Comparison of ENCODE assay signal across 1 cellular context in genomic region chr6:79399499-79399898, GRCh38.
TF ChIP-seq lines count a peak whose summit lies in the region.

No MANE protein-coding gene starts in this region.

TF ChIP-seq in HepG2, 621 proteins besides CTCF, POLR2A, EP300 and RAD21 (continued from another document and continues in another):
- no peak for TF ChIP-seq HOMEZ (CRISPR knock-in tag; IDR thresholded peaks at IDR 0.05; ENCODE audit: low read depth)
- no peak for TF ChIP-seq ZNF143 (CRISPR knock-in tag; IDR thresholded peaks at IDR 0.05)
- TF ChIP-seq ZNF800 (CRISPR knock-in tag; IDR thresholded peaks at IDR 0.05): no peak
- no peak for TF ChIP-seq ZBTB8A (CRISPR knock-in tag; IDR thresholded peaks at IDR 0.05; ENCODE audit: borderline replicate concordance, low read depth)
- TF ChIP-seq ZBTB49 (CRISPR knock-in tag; IDR thresholded peaks at IDR 0.05; ENCODE audit: borderline replicate concordance): no peak
- no peak for TF ChIP-seq SRSF9 (IDR thresholded peaks at IDR 0.05; ENCODE audit: borderline replicate concordance, insufficient read depth, low read depth, low read length, poor library complexity, severe bottlenecking)
- no peak for TF ChIP-seq CAMTA2 (CRISPR knock-in tag; IDR thresholded peaks at IDR 0.05; ENCODE audit: borderline replicate concordance)
- no peak for TF ChIP-seq HES4 (CRISPR knock-in tag; IDR thresholded peaks at IDR 0.05; ENCODE audit: borderline replicate concordance)
- no peak for TF ChIP-seq YEATS4 (CRISPR knock-in tag; IDR thresholded peaks at IDR 0.05; ENCODE audit: borderline replicate concordance)
- peak; percentile 38; the same call in 1 of the 2 replicates for TF ChIP-seq RXRB (CRISPR knock-in tag; IDR thresholded peaks at IDR 0.05; ENCODE audit: borderline replicate concordance)
- TF ChIP-seq, protein P1, sequence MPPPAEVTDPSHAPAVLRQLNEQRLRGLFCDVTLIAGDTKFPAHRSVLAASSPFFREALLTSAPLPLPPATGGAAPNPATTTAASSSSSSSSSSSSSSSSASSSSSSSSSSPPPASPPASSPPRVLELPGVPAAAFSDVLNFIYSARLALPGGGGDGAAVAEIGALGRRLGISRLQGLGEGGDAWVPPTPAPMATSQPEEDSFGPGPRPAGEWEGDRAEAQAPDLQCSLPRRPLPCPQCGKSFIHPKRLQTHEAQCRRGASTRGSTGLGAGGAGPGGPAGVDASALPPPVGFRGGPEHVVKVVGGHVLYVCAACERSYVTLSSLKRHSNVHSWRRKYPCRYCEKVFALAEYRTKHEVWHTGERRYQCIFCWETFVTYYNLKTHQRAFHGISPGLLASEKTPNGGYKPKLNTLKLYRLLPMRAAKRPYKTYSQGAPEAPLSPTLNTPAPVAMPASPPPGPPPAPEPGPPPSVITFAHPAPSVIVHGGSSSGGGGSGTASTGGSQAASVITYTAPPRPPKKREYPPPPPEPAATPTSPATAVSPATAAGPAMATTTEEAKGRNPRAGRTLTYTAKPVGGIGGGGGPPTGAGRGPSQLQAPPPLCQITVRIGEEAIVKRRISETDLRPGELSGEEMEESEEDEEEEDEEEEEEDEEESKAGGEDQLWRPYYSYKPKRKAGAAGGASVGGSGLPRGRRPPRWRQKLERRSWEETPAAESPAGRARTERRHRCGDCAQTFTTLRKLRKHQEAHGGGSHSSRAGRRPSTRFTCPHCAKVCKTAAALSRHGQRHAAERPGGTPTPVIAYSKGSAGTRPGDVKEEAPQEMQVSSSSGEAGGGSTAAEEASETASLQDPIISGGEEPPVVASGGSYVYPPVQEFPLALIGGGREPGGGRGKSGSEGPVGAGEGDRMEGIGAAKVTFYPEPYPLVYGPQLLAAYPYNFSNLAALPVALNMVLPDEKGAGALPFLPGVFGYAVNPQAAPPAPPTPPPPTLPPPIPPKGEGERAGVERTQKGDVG (CRISPR knock-in tag; IDR thresholded peaks at IDR 0.05; ENCODE audit: borderline replicate concordance): no peak
- TF ChIP-seq HOXA9 (CRISPR knock-in tag; IDR thresholded peaks at IDR 0.05; ENCODE audit: borderline replicate concordance): no peak
- TF ChIP-seq KAT8 (CRISPR knock-in tag; IDR thresholded peaks at IDR 0.05): no peak
- TF ChIP-seq HNF4A (CRISPR knock-in tag; IDR thresholded peaks at IDR 0.05): peak; percentile 94
- no peak for TF ChIP-seq XRCC5 (optimal IDR thresholded peaks at IDR 0.05; ENCODE audit: low read length)
- no peak for TF ChIP-seq PAF1 (CRISPR knock-in tag; IDR thresholded peaks at IDR 0.05)
- TF ChIP-seq, protein P2, sequence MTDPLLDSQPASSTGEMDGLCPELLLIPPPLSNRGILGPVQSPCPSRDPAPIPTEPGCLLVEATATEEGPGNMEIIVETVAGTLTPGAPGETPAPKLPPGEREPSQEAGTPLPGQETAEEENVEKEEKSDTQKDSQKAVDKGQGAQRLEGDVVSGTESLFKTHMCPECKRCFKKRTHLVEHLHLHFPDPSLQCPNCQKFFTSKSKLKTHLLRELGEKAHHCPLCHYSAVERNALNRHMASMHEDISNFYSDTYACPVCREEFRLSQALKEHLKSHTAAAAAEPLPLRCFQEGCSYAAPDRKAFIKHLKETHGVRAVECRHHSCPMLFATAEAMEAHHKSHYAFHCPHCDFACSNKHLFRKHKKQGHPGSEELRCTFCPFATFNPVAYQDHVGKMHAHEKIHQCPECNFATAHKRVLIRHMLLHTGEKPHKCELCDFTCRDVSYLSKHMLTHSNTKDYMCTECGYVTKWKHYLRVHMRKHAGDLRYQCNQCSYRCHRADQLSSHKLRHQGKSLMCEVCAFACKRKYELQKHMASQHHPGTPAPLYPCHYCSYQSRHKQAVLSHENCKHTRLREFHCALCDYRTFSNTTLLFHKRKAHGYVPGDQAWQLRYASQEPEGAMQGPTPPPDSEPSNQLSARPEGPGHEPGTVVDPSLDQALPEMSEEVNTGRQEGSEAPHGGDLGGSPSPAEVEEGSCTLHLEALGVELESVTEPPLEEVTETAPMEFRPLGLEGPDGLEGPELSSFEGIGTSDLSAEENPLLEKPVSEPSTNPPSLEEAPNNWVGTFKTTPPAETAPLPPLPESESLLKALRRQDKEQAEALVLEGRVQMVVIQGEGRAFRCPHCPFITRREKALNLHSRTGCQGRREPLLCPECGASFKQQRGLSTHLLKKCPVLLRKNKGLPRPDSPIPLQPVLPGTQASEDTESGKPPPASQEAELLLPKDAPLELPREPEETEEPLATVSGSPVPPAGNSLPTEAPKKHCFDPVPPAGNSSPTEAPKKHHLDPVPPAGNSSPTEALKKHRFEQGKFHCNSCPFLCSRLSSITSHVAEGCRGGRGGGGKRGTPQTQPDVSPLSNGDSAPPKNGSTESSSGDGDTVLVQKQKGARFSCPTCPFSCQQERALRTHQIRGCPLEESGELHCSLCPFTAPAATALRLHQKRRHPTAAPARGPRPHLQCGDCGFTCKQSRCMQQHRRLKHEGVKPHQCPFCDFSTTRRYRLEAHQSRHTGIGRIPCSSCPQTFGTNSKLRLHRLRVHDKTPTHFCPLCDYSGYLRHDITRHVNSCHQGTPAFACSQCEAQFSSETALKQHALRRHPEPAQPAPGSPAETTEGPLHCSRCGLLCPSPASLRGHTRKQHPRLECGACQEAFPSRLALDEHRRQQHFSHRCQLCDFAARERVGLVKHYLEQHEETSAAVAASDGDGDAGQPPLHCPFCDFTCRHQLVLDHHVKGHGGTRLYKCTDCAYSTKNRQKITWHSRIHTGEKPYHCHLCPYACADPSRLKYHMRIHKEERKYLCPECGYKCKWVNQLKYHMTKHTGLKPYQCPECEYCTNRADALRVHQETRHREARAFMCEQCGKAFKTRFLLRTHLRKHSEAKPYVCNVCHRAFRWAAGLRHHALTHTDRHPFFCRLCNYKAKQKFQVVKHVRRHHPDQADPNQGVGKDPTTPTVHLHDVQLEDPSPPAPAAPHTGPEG (CRISPR knock-in tag; IDR thresholded peaks at IDR 0.05): no peak
- TF ChIP-seq EEA1 (CRISPR knock-in tag; IDR thresholded peaks at IDR 0.05; ENCODE audit: borderline replicate concordance): no peak
- no peak for TF ChIP-seq ZFP36 (IDR thresholded peaks at IDR 0.05; ENCODE audit: borderline replicate concordance, low read depth, low read length, partially characterized antibody)
- TF ChIP-seq, protein P3, sequence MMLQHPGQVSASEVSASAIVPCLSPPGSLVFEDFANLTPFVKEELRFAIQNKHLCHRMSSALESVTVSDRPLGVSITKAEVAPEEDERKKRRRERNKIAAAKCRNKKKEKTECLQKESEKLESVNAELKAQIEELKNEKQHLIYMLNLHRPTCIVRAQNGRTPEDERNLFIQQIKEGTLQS (CRISPR knock-in tag; IDR thresholded peaks at IDR 0.05): 0 out of 2 replicates have a peak, but pooled peaks have one; percentile 29
- TF ChIP-seq ATF5 (CRISPR knock-in tag; IDR thresholded peaks at IDR 0.05; ENCODE audit: low read depth): no peak
- TF ChIP-seq ZNF124 (CRISPR knock-in tag; IDR thresholded peaks at IDR 0.05): no peak
- no peak for TF ChIP-seq SUZ12 (IDR thresholded peaks at IDR 0.05; ENCODE audit: low read depth, low read length)
- TF ChIP-seq KDM1A (CRISPR knock-in tag; IDR thresholded peaks at IDR 0.05): no peak
- TF ChIP-seq TARDBP (CRISPR knock-in tag; IDR thresholded peaks at IDR 0.05): no peak
- no peak for TF ChIP-seq ZBTB39 (CRISPR knock-in tag; IDR thresholded peaks at IDR 0.05)
- no peak for TF ChIP-seq ZNF274 (CRISPR knock-in tag; IDR thresholded peaks at IDR 0.05)
